Comparison of ENCODE assay signal across 6 cellular contexts in genomic region chr1:63819795-63820194, GRCh38.
"Had no signal": no experiment of that assay in that cellular context is flagged by ENCODE, and none has a peak within 500 bp of the region (broad histone marks: within the 10 kb centered on the region; RNA-seq: fewer than 3 reads in every experiment).

No MANE protein-coding gene starts in this region.

- H3K4me3 ChIP-seq: K562 had no signal

- H3K27ac ChIP-seq: HL-60 had no signal

- DNase-seq: IMR-90, KBM-7, KG1 had no signal

- H3K4me1 Mint-ChIP-seq: IgD-negative memory B cell had no signal

- H3K27ac Mint-ChIP-seq: IgD-negative memory B cell had no signal

- H3K4me3 Mint-ChIP-seq: IgD-negative memory B cell had no signal
